1 cellular context compared by ENCODE assay signal in genomic region chr17:76196675-76197074, GRCh38.
A peak's percentile ranks its signal among the peaks of the same experiment; 100 is the strongest.
TF ChIP-seq lines count a peak whose summit lies in the region.

No MANE protein-coding gene starts in this region.

TF ChIP-seq in K562, 482 proteins besides CTCF, POLR2A, EP300 and RAD21:
- TF ChIP-seq PKNOX1 (IDR thresholded peaks at IDR 0.05), result peak; percentile 82
- TF ChIP-seq MAFG (tag; conservative IDR thresholded peaks at IDR 0.05), result no peak
- TF ChIP-seq ZNF174 (CRISPR knock-in tag; IDR thresholded peaks at IDR 0.05), result no peak
